ENCODE assay signal across 5 cellular contexts in genomic region chr6:80573320-80573719, GRCh38.
A peak's percentile ranks its signal among the peaks of the same experiment; 100 is the strongest.
DNase-seq lines count a peak whose midpoint lies in the region; ATAC-seq, FAIRE-seq and TF ChIP-seq lines count a peak whose summit lies in the region.
"Not testable (repeated sequence)": the region's sequence is repeated elsewhere in the genome, so short reads cannot be mapped to it uniquely, and the experiment has no call there.

No MANE protein-coding gene starts in this region.

- not testable (repeated sequence) for H3K79me1 ChIP-seq in neuronal stem cell (ENCODE audit: low read depth, low read length)

- DNase-seq in Caco-2; HepG2 (ENCODE audit: low spot score); neural crest cell (ENCODE audit: low read depth, low spot score); neuronal stem cell (ENCODE audit: low spot score): not testable (repeated sequence)

- H3K18ac ChIP-seq in neuronal stem cell (ENCODE audit: low read length): not testable (repeated sequence)

- H3K27me3 Mint-ChIP-seq in Caco-2 (ENCODE audit: insufficient read depth, unreplicated experiment); neural crest cell (ENCODE audit: low read depth): not testable (repeated sequence)

- intact Hi-C loops in Caco-2 (cut with micrococcal nuclease; ENCODE audit: unreplicated experiment); HepG2 (cut with micrococcal nuclease; ENCODE audit: unreplicated experiment): not testable (repeated sequence)

- H4K20me1 ChIP-seq in HepG2 (ENCODE audit: insufficient read depth, low read length): not testable (repeated sequence)

- H2BK120ac ChIP-seq in neuronal stem cell (ENCODE audit: low read depth, low read length): not testable (repeated sequence)

- not testable (repeated sequence) for H3K27ac Mint-ChIP-seq in Caco-2 (ENCODE audit: unreplicated experiment); neural crest cell (ENCODE audit: unreplicated experiment)

- H3K9me3 ChIP-seq in Caco-2; ES-I3 (ENCODE audit: control insufficient read depth, insufficient read depth, low read length); HepG2 (ENCODE audit: low read length); neuronal stem cell (replicated peaks in 1 of 2; ENCODE audit: control insufficient read depth in 2 of 2, insufficient read depth in 1 of 2, low read depth in 1 of 2, low read length in 2 of 2): not testable (repeated sequence)

- H3K36me3 Mint-ChIP-seq in Caco-2 (ENCODE audit: insufficient read depth, unreplicated experiment); neural crest cell (ENCODE audit: low read depth): not testable (repeated sequence)

- not testable (repeated sequence) for H3K4me1 Mint-ChIP-seq in Caco-2 (ENCODE audit: low read depth, unreplicated experiment); neural crest cell

- H2BK12ac ChIP-seq in neuronal stem cell (ENCODE audit: low read length): not testable (repeated sequence)

- peak overlapping the region; percentile 11; the same call in 1 of the 2 replicates for H3K9ac ChIP-seq in ES-I3 (ENCODE audit: low read depth, low read length)
- not testable (repeated sequence) for H3K9ac ChIP-seq in HepG2 (ENCODE audit: insufficient read depth, low read depth, low read length); neuronal stem cell (ENCODE audit: low read depth, low read length, poor library complexity)

- H3K4me3 ChIP-seq in Caco-2 (ENCODE audit: low read depth, low read length): peak overlapping the region; percentile 29
- not testable (repeated sequence) for H3K4me3 ChIP-seq in HepG2 (replicated peaks in 1 of 3; ENCODE audit: insufficient read depth in 1 of 3, low read depth in 2 of 3, low read length in 3 of 3); neuronal stem cell (ENCODE audit: low read length in 2 of 2)

- not testable (repeated sequence) for H4K91ac ChIP-seq in neuronal stem cell (ENCODE audit: low read depth, low read length, poor library complexity)

- not testable (repeated sequence) for H3K27me3 ChIP-seq in Caco-2 (replicated peaks; ENCODE audit: control insufficient read depth, insufficient read depth, low read length); HepG2 (ENCODE audit: control insufficient read depth in 1 of 2, insufficient read depth in 2 of 2, low read length in 2 of 2); neuronal stem cell (ENCODE audit: control insufficient read depth in 3 of 3, insufficient read depth in 3 of 3, low read depth in 1 of 3, low read length in 3 of 3)

- H3K79me2 ChIP-seq in HepG2 (ENCODE audit: insufficient read depth, low read length): not testable (repeated sequence)

- not testable (repeated sequence) for H3K14ac ChIP-seq in neuronal stem cell (ENCODE audit: low read length)

- H2AK5ac ChIP-seq in neuronal stem cell (ENCODE audit: low read depth, low read length): not testable (repeated sequence)

- not testable (repeated sequence) for ATAC-seq in HepG2

- WGBS in HepG2 (ENCODE audit: low lambda C conversion rate): 20% methylated on average over 3 of the region's 15 CpGs
- WGBS in neuronal stem cell (ENCODE audit: extremely low coverage in 2 of 2, insufficient read length in 2 of 2, insufficient replicate concordance in 1 of 2), 2 donors: no CpG with 5 or more reads among the region's 15 CpGs

- H3K4me3 Mint-ChIP-seq in Caco-2 (ENCODE audit: unreplicated experiment) (peak overlapping the region; percentile 74), neural crest cell (peak overlapping the region; percentile 25)

- not testable (repeated sequence) for H2BK5ac ChIP-seq in neuronal stem cell (ENCODE audit: low read length)

- H3K4me1 ChIP-seq in Caco-2; ES-I3 (ENCODE audit: insufficient read depth, low read length); HepG2 (ENCODE audit: insufficient read depth, low read length); neuronal stem cell (ENCODE audit: control insufficient read depth in 2 of 2, insufficient read depth in 1 of 2, low read depth in 1 of 2, low read length in 2 of 2): not testable (repeated sequence)

- H3K27ac ChIP-seq in HepG2 (ENCODE audit: extremely low read length, insufficient read depth, low read length); neuronal stem cell (replicated peaks; ENCODE audit: low read length): not testable (repeated sequence)

- not testable (repeated sequence) for H3K4me2 ChIP-seq in HepG2 (ENCODE audit: low read depth, low read length); neuronal stem cell (ENCODE audit: insufficient read depth, low read length, poor library complexity, severe bottlenecking)

- not testable (repeated sequence) for H2BK15ac ChIP-seq in neuronal stem cell (ENCODE audit: low read length)

- TF ChIP-seq CTCF in Caco-2 (IDR thresholded peaks at IDR 0.05; ENCODE audit: insufficient read depth in 1 of 2, low read depth in 1 of 2, low read length in 1 of 2, severe bottlenecking in 1 of 2, unreplicated experiment in 1 of 2); HepG2 (CRISPR knock-in tag; IDR thresholded peaks at IDR 0.05); neural crest cell (conservative IDR thresholded peaks at IDR 0.05): not testable (repeated sequence)

- not testable (repeated sequence) for H2AFZ ChIP-seq in HepG2 (ENCODE audit: low read length)
- H2AFZ ChIP-seq in neuronal stem cell (ENCODE audit: low read length): peak overlapping the region; percentile 45

- CTCF ChIA-PET in Caco-2 (lab: Charles Lee); HepG2 (lab: Yijun Ruan, JAX; ENCODE audit: low intra/inter-chr PET ratio, low total read pairs): not testable (repeated sequence)

- in situ Hi-C loops in HepG2 (cut with HindIII; ENCODE audit: extremely low pct_ligation_motif_present, low pct_unique_long_range_greater_than_20kb): not testable (repeated sequence)

- not testable (repeated sequence) for FAIRE-seq in HepG2 (lab: Jason Lieb, UNC)

- H3K23ac ChIP-seq in neuronal stem cell (ENCODE audit: low read depth, low read length, poor library complexity): not testable (repeated sequence)

- not testable (repeated sequence) for H3K9me3 Mint-ChIP-seq in Caco-2 (ENCODE audit: unreplicated experiment); neural crest cell

- not testable (repeated sequence) for H3K36me3 ChIP-seq in Caco-2 (ENCODE audit: control insufficient read depth, insufficient read depth, low read length); ES-I3 (ENCODE audit: insufficient read depth, low read length); HepG2 (replicated peaks in 1 of 2; ENCODE audit: control insufficient read depth in 1 of 2, insufficient read depth in 2 of 2, low read length in 2 of 2); neuronal stem cell (replicated peaks in 1 of 2; ENCODE audit: control insufficient read depth in 2 of 2, insufficient read depth in 2 of 2, low read length in 2 of 2)

- not testable (repeated sequence) for BruUV-seq in Caco-2 (replicated peaks; lab: Mats Ljungman, UMichigan); HepG2 (replicated peaks; lab: Mats Ljungman, UMichigan)

- not testable (repeated sequence) for TF ChIP-seq EP300 in HepG2 (IDR thresholded peaks at IDR 0.05; ENCODE audit: low read depth in 2 of 2, low read length in 2 of 2); HepG2 (CRISPR knock-in tag; IDR thresholded peaks at IDR 0.05; ENCODE audit: borderline replicate concordance)

- not testable (repeated sequence) for H3K4ac ChIP-seq in neuronal stem cell (ENCODE audit: low read length)

- TF ChIP-seq POLR2A in HepG2 (IDR thresholded peaks at IDR 0.05; ENCODE audit: insufficient read depth in 1 of 2, low read depth in 2 of 2, low read length in 2 of 2): not testable (repeated sequence)

- not testable (repeated sequence) for TF ChIP-seq RAD21 in HepG2 (CRISPR knock-in tag; IDR thresholded peaks at IDR 0.05)

- POLR2A ChIA-PET in Caco-2 (lab: Charles Lee); HepG2 (lab: Yijun Ruan, JAX): not testable (repeated sequence)

- H4K8ac ChIP-seq in neuronal stem cell (ENCODE audit: low read depth, low read length): not testable (repeated sequence)

TF ChIP-seq in HepG2, 621 proteins besides CTCF, POLR2A, EP300 and RAD21:
- peak; percentile 50; the same call in 1 of the 2 replicates for TF ChIP-seq ZNF281 (CRISPR knock-in tag; IDR thresholded peaks at IDR 0.05; ENCODE audit: borderline replicate concordance)
